ENCODE assay signal across 8 cellular contexts in the genomic region with DNA sequence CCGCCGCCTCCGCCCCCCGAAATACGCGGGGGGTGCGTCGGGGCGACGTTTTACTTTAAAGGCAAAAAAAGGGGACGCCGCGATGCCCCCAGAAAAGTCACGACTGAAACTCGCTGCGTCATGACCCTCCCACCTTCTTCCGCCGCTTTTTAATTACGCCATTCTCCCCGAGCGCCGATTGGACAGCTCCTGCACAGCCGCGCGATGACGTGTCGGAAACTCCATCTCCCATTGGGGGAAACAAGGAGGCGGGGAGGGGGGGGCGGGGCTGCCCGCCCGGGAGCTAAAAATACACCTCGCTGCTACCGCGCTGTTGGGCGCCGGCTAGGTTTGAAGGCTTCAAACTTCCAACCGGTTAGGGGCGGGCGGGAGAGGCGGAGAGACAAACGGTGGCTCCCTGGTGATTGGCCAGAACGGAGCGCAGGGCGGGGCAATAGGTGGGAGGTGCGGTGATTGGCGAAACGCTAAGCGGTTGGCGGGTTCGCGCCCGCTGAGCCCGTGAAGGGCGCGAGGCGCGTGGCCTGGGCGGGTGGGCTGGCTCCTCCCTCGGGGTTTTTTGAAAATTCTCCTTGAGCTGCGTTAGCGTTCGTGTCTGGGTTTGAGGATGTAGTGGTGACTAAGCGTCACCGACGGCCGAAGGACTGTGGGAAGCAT. TPM values are rescaled to one million over a fixed set of nuclear protein-coding genes. Genes with fewer than 3 reads are reported as not detected.
DNase-seq lines count a peak whose midpoint lies in the region; ATAC-seq and TF ChIP-seq lines count a peak whose summit lies in the region.

A gene with protein sequence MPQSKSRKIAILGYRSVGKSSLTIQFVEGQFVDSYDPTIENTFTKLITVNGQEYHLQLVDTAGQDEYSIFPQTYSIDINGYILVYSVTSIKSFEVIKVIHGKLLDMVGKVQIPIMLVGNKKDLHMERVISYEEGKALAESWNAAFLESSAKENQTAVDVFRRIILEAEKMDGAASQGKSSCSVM (minus strand): TSS at position 131 of the 654 bp plus-strand sequence. CDS start 384 bp downstream, outside the sequence.

- peaks cover 0 to 2% (median 0%) of the 10 kb centered on the region in 5 donors for H3K9me3 Mint-ChIP-seq in CD8-positive, alpha-beta memory T cell
- no peaks in the 10 kb centered on the region for H3K9me3 Mint-ChIP-seq in effector memory CD8-positive, alpha-beta T cell
- H3K9me3 Mint-ChIP-seq in memory B cell: no peaks in the 10 kb centered on the region

- peaks cover 36 to 48% (median 45%) of the 10 kb centered on the region in 3 donors for H3K4me1 Mint-ChIP-seq in CD8-positive, alpha-beta memory T cell
- peaks cover 31 to 43% of the 10 kb centered on the region in 2 donors for H3K4me1 Mint-ChIP-seq in effector memory CD8-positive, alpha-beta T cell (ENCODE audit: low read depth in 2 of 2)
- peaks cover 27% of the 10 kb centered on the region for H3K4me1 Mint-ChIP-seq in memory B cell

- peak within 1 kb of the TSS; percentile 92 to 97 (median 96) for H3K4me3 Mint-ChIP-seq in CD8-positive, alpha-beta memory T cell
- H3K4me3 Mint-ChIP-seq in effector memory CD8-positive, alpha-beta T cell: peak within 1 kb of the TSS; percentile 85 to 91
- peak within 1 kb of the TSS; percentile 81 for H3K4me3 Mint-ChIP-seq in memory B cell

- CTCF ChIA-PET in CD8-positive, alpha-beta memory T cell (lab: Charles Lee): interaction anchor here (1.3 to 2.1 kb wide), 5 partner anchors 21 to 239 kb away, joined by 3 to 8 read pairs (median 3); no protein-coding TSS in a partner anchor

- POLR2A ChIA-PET in CD8-positive, alpha-beta memory T cell (lab: Charles Lee): interaction anchor here (0.9 to 1.6 kb wide), 8 partner anchors 18 to 1682 kb away, joined by 3 to 9 read pairs (median 5); a partner anchor contains a TSS

- no peaks in the 10 kb centered on the region for H3K9me3 ChIP-seq in CD8-positive, alpha-beta memory T cell (ENCODE audit: low read length)

- H3K27me3 ChIP-seq in CD8-positive, alpha-beta memory T cell (ENCODE audit: insufficient read depth, low read length, poor library complexity, severe bottlenecking): no peaks in the 10 kb centered on the region

- H3K4me3 ChIP-seq in CD8-positive, alpha-beta memory T cell (ENCODE audit: low read length): peak within 1 kb of the TSS; percentile 62

- ATAC-seq in effector memory CD8-positive, alpha-beta T cell (replicated peaks): peak; percentile 78
- peak; percentile 78 for ATAC-seq in memory B cell (ENCODE audit: low read depth)

- peaks cover 39% of the 10 kb centered on the region for H3K4me1 ChIP-seq in CD8-positive, alpha-beta memory T cell (ENCODE audit: insufficient read depth, low read length)

- H3K36me3 ChIP-seq in CD8-positive, alpha-beta memory T cell (ENCODE audit: insufficient read depth, low read length): no peaks in the 10 kb centered on the region

- DNase-seq in CD8-positive, alpha-beta memory T cell: peak; percentile 97 to 99 (median 98)
- DNase-seq in GM20000 (ENCODE audit: low spot score): peak; percentile 97
- peak; percentile 100 for DNase-seq in HT-29 (ENCODE audit: low spot score)
- DNase-seq in NOMO-1 (lab: John Stamatoyannopoulos, UW; ENCODE audit: unreplicated experiment in 2 of 2): peak; percentile 83 to 92
- peak; percentile 95 to 99 for DNase-seq in activated CD8-positive, alpha-beta memory T cell treated with anti-CD3 and anti-CD28 coated beads for 4 hours (ENCODE audit: low read depth in 2 of 2)
- DNase-seq in effector memory CD8-positive, alpha-beta T cell: peak; percentile 97 to 98 (median 97)
- peak; percentile 92 to 98 for DNase-seq in memory B cell (ENCODE audit: low spot score in 2 of 2)
- DNase-seq in stimulated activated CD8-positive, alpha-beta memory T cell treated with anti-CD3 and anti-CD28 coated beads, Interleukin-12 subunit alpha, Interleukin-12 subunit beta, amount 100 ng/mL, for 24 hours (ENCODE audit: extremely low read depth): peak; percentile 94

- H3K27ac ChIP-seq in CD8-positive, alpha-beta memory T cell (ENCODE audit: low read depth, low read length): peak within 1 kb of the TSS; percentile 80

- peak within 1 kb of the TSS; percentile 96 to 99 (median 98) for H3K27ac Mint-ChIP-seq in CD8-positive, alpha-beta memory T cell
- peak within 1 kb of the TSS; percentile 97 to 98 for H3K27ac Mint-ChIP-seq in effector memory CD8-positive, alpha-beta T cell
- H3K27ac Mint-ChIP-seq in memory B cell: peak within 1 kb of the TSS; percentile 94

- H3K36me3 Mint-ChIP-seq in CD8-positive, alpha-beta memory T cell: peaks cover 0 to 11% (median 0%) of the 10 kb centered on the region in 3 donors
- H3K36me3 Mint-ChIP-seq in effector memory CD8-positive, alpha-beta T cell (ENCODE audit: insufficient read depth): peaks cover 34% of the 10 kb centered on the region
- peaks cover 3% of the 10 kb centered on the region for H3K36me3 Mint-ChIP-seq in memory B cell

- no peak for TF ChIP-seq CTCF in GM20000 (IDR thresholded peaks at IDR 0.05; ENCODE audit: extremely low read depth, missing control alignments)

- peaks cover 0 to 4% of the 10 kb centered on the region in 2 donors for H3K27me3 Mint-ChIP-seq in CD8-positive, alpha-beta memory T cell
- no peaks in the 10 kb centered on the region for H3K27me3 Mint-ChIP-seq in effector memory CD8-positive, alpha-beta T cell
- H3K27me3 Mint-ChIP-seq in memory B cell: no peaks in the 10 kb centered on the region

RNA-seq across cellular contexts. Expression of the gene that starts here (rescaled TPM):
- 10 to 100 TPM; 53.6 to 54.9 TPM for total RNA-seq in CD8-positive, alpha-beta memory T cell
- 72.2 TPM for polyA plus RNA-seq in CD8-positive, alpha-beta memory T cell
- total RNA-seq in HT-29 (2014; rRNA removed; shearing (Covaris generic)): 135 and 151 TPM in 2 replicates

Comparison
In these comparisons a context has a peak if more than half of its experiments do, and no peak if none do; other contexts are left out.
1. Peak in every context shown above with its lines: DNase-seq, ATAC-seq, H3K4me3 ChIP-seq and H3K27ac ChIP-seq.